ENCODE assay signal across 8 cellular contexts in genomic region chrX:126030021-126030420, GRCh38.
"Had no signal": no experiment of that assay in that cellular context is flagged by ENCODE, and none has a peak within 500 bp of the region (broad histone marks: within the 10 kb centered on the region; RNA-seq: fewer than 3 reads in every experiment).

No MANE protein-coding gene starts in this region.

- DNase-seq: GM23248, GOT3, H7, H9, HFFc6 had no signal

- ATAC-seq: GM23338, HCT116 had no signal

- H3K27ac Mint-ChIP-seq: GM23338, H9, HFFc6 had no signal

- H3K4me3 Mint-ChIP-seq: GM23338, H9, HFFc6 had no signal

- H3K36me3 ChIP-seq: HAP-1 had no signal

- H3K9me3 Mint-ChIP-seq: GM23338 had no signal

- H3K27ac ChIP-seq: GM23248 had no signal

- H3K4me3 ChIP-seq: GM23248, GM23338, HAP-1 had no signal

- H3K4me1 ChIP-seq: HAP-1 had no signal

- H3K9me3 ChIP-seq: HAP-1 had no signal
